In the genomic region with DNA sequence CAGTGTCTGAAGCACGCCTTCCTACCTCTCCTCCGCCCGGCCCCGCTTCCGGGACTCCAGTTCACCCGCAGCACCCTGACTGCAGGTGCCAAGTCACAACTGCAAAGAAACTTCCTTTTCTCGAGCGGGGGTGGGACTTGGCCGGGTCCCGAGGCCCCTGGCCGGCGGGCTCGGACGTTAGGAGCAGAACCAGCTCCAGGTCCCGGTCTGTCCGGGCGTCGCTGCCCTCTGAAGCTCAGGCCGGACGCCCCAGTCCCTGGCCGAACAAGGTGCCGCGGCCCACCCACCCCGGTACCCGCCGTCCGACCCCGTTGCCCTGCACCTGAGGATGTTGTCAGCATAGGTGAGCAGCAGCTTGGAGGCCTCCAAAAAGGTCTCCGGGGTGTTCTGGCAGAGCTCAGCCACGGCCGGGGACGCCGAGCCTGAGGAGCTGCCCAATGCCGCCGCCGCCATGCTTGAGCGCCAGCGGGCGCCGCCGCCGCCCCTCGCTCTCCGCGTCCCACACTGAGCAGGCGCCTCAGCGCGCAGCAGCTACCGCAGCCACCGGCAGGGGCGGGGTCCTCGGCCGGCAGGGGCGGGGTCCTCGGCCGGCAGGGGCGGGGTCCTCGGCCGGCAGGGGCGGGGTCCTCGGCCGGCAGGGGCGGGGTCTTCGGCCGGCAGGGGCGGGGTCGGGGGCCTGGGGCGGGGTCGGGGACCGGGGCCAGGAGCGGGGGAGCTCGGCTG, we compare ENCODE assay signal across 1 cellular context.
TF ChIP-seq lines count a peak whose summit lies in the region.

A gene with protein sequence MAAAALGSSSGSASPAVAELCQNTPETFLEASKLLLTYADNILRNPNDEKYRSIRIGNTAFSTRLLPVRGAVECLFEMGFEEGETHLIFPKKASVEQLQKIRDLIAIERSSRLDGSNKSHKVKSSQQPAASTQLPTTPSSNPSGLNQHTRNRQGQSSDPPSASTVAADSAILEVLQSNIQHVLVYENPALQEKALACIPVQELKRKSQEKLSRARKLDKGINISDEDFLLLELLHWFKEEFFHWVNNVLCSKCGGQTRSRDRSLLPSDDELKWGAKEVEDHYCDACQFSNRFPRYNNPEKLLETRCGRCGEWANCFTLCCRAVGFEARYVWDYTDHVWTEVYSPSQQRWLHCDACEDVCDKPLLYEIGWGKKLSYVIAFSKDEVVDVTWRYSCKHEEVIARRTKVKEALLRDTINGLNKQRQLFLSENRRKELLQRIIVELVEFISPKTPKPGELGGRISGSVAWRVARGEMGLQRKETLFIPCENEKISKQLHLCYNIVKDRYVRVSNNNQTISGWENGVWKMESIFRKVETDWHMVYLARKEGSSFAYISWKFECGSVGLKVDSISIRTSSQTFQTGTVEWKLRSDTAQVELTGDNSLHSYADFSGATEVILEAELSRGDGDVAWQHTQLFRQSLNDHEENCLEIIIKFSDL (minus strand): TSS at position 506 of the 723 bp plus-strand sequence. CDS start 53 bp downstream, at position 453.

TF ChIP-seq in HepG2, 621 proteins besides CTCF, POLR2A, EP300 and RAD21 (continued from another document and continues in another):
- TF ChIP-seq, protein P1, sequence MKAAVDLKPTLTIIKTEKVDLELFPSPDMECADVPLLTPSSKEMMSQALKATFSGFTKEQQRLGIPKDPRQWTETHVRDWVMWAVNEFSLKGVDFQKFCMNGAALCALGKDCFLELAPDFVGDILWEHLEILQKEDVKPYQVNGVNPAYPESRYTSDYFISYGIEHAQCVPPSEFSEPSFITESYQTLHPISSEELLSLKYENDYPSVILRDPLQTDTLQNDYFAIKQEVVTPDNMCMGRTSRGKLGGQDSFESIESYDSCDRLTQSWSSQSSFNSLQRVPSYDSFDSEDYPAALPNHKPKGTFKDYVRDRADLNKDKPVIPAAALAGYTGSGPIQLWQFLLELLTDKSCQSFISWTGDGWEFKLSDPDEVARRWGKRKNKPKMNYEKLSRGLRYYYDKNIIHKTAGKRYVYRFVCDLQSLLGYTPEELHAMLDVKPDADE (CRISPR knock-in tag; IDR thresholded peaks at IDR 0.05), result no peak
- TF ChIP-seq SUZ12 (IDR thresholded peaks at IDR 0.05; ENCODE audit: low read depth, low read length) (no peak), BCL6 (CRISPR knock-in tag; IDR thresholded peaks at IDR 0.05) (no peak), ZNF34 (CRISPR knock-in tag; IDR thresholded peaks at IDR 0.05; ENCODE audit: borderline replicate concordance) (no peak), ZNF747 (CRISPR knock-in tag; IDR thresholded peaks at IDR 0.05; ENCODE audit: borderline replicate concordance) (no peak; the same call in 1 of the 2 replicates), ZNF264 (CRISPR knock-in tag; IDR thresholded peaks at IDR 0.05) (no peak; the same call in 1 of the 2 replicates), ZNF180 (CRISPR knock-in tag; IDR thresholded peaks at IDR 0.05; ENCODE audit: borderline replicate concordance, low read depth) (no peak), ZNF567 (CRISPR knock-in tag; IDR thresholded peaks at IDR 0.05; ENCODE audit: borderline replicate concordance) (no peak), ZNF564 (CRISPR knock-in tag; IDR thresholded peaks at IDR 0.05) (no peak), TFDP1 (CRISPR knock-in tag; IDR thresholded peaks at IDR 0.05; ENCODE audit: borderline replicate concordance) (no peak), SALL1 (CRISPR knock-in tag; IDR thresholded peaks at IDR 0.05) (peak; percentile 47), SP5 (CRISPR knock-in tag; IDR thresholded peaks at IDR 0.05; ENCODE audit: borderline replicate concordance, low read depth) (no peak), IRF9 (CRISPR knock-in tag; IDR thresholded peaks at IDR 0.05; ENCODE audit: borderline replicate concordance) (peak; percentile 81; the same call in 1 of the 2 replicates), RERE (CRISPR knock-in tag; IDR thresholded peaks at IDR 0.05; ENCODE audit: low read depth) (no peak), E2F1 (CRISPR knock-in tag; IDR thresholded peaks at IDR 0.05) (peak; percentile 36; the same call in 1 of the 2 replicates), CBFB (CRISPR knock-in tag; IDR thresholded peaks at IDR 0.05) (no peak), REL (CRISPR knock-in tag; conservative IDR thresholded peaks at IDR 0.05) (peak; percentile 48; the same call in 1 of the 2 replicates), IKZF1 (IDR thresholded peaks at IDR 0.05) (no peak), SALL2 (CRISPR knock-in tag; IDR thresholded peaks at IDR 0.05) (peak; percentile 52; the same call in 1 of the 2 replicates), FOXC1 (CRISPR knock-in tag; IDR thresholded peaks at IDR 0.05; ENCODE audit: borderline replicate concordance) (no peak; the same call in 1 of the 2 replicates), ZFP36L2 (CRISPR knock-in tag; IDR thresholded peaks at IDR 0.05) (no peak), SNRNP70 (IDR thresholded peaks at IDR 0.05; ENCODE audit: low read depth, low read length) (no peak), ZBTB2 (CRISPR knock-in tag; IDR thresholded peaks at IDR 0.05; ENCODE audit: low read depth) (no peak), SPEN (CRISPR knock-in tag; IDR thresholded peaks at IDR 0.05; ENCODE audit: low read depth) (no peak), RXRA (CRISPR knock-in tag; IDR thresholded peaks at IDR 0.05) (peak; percentile 52; the same call in 1 of the 2 replicates), MED1 (CRISPR knock-in tag; IDR thresholded peaks at IDR 0.05) (no peak), SMC3 (IDR thresholded peaks at IDR 0.05; ENCODE audit: low read length) (no peak), ATAD3A (CRISPR knock-in tag; IDR thresholded peaks at IDR 0.05) (no peak), ZNF460 (CRISPR knock-in tag; IDR thresholded peaks at IDR 0.05; ENCODE audit: borderline replicate concordance) (no peak), ARNT2 (CRISPR knock-in tag; IDR thresholded peaks at IDR 0.05; ENCODE audit: low read depth) (0 out of 2 replicates have a peak, but pooled peaks have one; percentile 28), RFXAP (CRISPR knock-in tag; IDR thresholded peaks at IDR 0.05; ENCODE audit: borderline replicate concordance) (peak; percentile 55; the same call in 1 of the 2 replicates)
- TF ChIP-seq, protein P2, sequence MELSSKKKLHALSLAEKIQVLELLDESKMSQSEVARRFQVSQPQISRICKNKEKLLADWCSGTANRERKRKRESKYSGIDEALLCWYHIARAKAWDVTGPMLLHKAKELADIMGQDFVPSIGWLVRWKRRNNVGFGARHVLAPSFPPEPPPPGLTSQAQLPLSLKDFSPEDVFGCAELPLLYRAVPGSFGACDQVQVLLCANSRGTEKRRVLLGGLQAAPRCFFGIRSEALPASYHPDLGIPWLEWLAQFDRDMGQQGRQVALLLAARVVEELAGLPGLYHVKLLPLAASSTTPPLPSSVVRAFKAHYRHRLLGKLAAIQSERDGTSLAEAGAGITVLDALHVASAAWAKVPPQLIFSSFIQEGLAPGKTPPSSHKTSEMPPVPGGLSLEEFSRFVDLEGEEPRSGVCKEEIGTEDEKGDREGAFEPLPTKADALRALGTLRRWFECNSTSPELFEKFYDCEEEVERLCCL (CRISPR knock-in tag; IDR thresholded peaks at IDR 0.05; ENCODE audit: borderline replicate concordance), result no peak
- TF ChIP-seq, protein P3, sequence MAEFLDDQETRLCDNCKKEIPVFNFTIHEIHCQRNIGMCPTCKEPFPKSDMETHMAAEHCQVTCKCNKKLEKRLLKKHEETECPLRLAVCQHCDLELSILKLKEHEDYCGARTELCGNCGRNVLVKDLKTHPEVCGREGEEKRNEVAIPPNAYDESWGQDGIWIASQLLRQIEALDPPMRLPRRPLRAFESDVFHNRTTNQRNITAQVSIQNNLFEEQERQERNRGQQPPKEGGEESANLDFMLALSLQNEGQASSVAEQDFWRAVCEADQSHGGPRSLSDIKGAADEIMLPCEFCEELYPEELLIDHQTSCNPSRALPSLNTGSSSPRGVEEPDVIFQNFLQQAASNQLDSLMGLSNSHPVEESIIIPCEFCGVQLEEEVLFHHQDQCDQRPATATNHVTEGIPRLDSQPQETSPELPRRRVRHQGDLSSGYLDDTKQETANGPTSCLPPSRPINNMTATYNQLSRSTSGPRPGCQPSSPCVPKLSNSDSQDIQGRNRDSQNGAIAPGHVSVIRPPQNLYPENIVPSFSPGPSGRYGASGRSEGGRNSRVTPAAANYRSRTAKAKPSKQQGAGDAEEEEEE (CRISPR knock-in tag; IDR thresholded peaks at IDR 0.05; ENCODE audit: borderline replicate concordance), result no peak
- TF ChIP-seq, protein P4, sequence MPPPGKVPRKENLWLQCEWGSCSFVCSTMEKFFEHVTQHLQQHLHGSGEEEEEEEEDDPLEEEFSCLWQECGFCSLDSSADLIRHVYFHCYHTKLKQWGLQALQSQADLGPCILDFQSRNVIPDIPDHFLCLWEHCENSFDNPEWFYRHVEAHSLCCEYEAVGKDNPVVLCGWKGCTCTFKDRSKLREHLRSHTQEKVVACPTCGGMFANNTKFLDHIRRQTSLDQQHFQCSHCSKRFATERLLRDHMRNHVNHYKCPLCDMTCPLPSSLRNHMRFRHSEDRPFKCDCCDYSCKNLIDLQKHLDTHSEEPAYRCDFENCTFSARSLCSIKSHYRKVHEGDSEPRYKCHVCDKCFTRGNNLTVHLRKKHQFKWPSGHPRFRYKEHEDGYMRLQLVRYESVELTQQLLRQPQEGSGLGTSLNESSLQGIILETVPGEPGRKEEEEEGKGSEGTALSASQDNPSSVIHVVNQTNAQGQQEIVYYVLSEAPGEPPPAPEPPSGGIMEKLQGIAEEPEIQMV (CRISPR knock-in tag; IDR thresholded peaks at IDR 0.05; ENCODE audit: low read depth), result no peak; the same call in 1 of the 2 replicates
